1 cellular context compared by ENCODE assay signal in genomic region chr1:203696673-203697072, GRCh38.
TF ChIP-seq lines count a peak whose summit lies in the region.

No MANE protein-coding gene starts in this region.

TF ChIP-seq in H1, 55 proteins besides CTCF, POLR2A, EP300 and RAD21:
- TF ChIP-seq SUZ12 (IDR thresholded peaks at IDR 0.05; ENCODE audit: low read length) (no peak), CBX8 (IDR thresholded peaks at IDR 0.05; ENCODE audit: borderline replicate concordance, low read depth, low read length) (no peak), KDM1A (IDR thresholded peaks at IDR 0.05; ENCODE audit: borderline replicate concordance, low read length) (no peak), KDM5A (IDR thresholded peaks at IDR 0.05; ENCODE audit: low read length) (no peak), KDM4A (IDR thresholded peaks at IDR 0.05; ENCODE audit: low read depth, low read length, severe bottlenecking) (no peak), E2F6 (IDR thresholded peaks at IDR 0.05) (no peak), TCF12 (IDR thresholded peaks at IDR 0.05; ENCODE audit: low read depth, low read length) (no peak), RBBP5 (IDR thresholded peaks at IDR 0.05; ENCODE audit: borderline replicate concordance, low read depth, low read length) (no peak), YY1 (IDR thresholded peaks at IDR 0.05; ENCODE audit: low read depth, low read length) (no peak), MAX (IDR thresholded peaks at IDR 0.05) (no peak), BRCA1 (IDR thresholded peaks at IDR 0.05; ENCODE audit: low read depth, low read length) (no peak), NANOG (IDR thresholded peaks at IDR 0.05; ENCODE audit: insufficient read depth, low read depth, low read length, poor library complexity, severe bottlenecking) (no peak), EGR1 (IDR thresholded peaks at IDR 0.05; ENCODE audit: borderline replicate concordance, low read depth, low read length) (no peak), TAF1 (IDR thresholded peaks at IDR 0.05; ENCODE audit: low read depth, low read length) (no peak)
TF ChIP-seq in H1: peak in this region for 0.
